ENCODE assay signal across 26 cellular contexts in the genomic region with DNA sequence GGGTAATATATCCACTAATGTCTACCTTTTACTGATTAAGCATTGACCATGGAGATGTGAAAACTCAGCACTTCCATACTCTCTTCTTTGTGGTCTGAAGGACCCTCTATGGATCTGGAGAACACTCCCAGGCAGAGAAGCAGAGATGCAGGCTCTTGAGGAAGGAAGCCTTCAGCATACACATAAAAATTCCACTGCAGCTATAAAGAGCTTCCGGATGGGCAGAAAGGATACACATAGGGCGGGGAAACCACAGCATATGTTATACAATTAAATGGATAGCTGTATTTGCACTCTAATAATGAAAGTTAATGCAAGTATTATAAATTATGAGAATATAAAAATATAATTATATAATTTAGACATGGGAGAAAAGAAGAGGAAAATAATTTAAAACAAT.
"Had no signal": no experiment of that assay in that cellular context is flagged by ENCODE, and none has a peak within 500 bp of the region (broad histone marks: within the 10 kb centered on the region; RNA-seq: fewer than 3 reads in every experiment).

No MANE protein-coding gene starts in this region.

- DNase-seq: activated B cell treated with CpG ODN at 0.5 μM for 24 hours; activated CD4-positive, alpha-beta memory T cell treated with anti-CD3 and anti-CD28 coated beads for 36 hours; activated CD4-positive, alpha-beta T cell treated with anti-CD3 and anti-CD28 coated beads for 36 hours; activated CD4-positive, alpha-beta T cell treated with anti-CD3 and anti-CD28 coated beads, Interleukin-2, amount 10 ng/mL, durations not matched to agents 24 days and 14 days; activated CD4-positive, CD25-positive, alpha-beta regulatory T cell treated with anti-CD3 and anti-CD28 coated beads, Interleukin-2, amount 50 U/mL, for 72 hours; activated CD8-positive, alpha-beta memory T cell treated with anti-CD3 and anti-CD28 coated beads, Interleukin-2, amount 10 ng/mL, durations not matched to agents 7 days and 5 days; activated CD8-positive, alpha-beta memory T cell treated with anti-CD3 and anti-CD28 coated beads, Interleukin-2, amount 50 U/mL, for 4 hours; activated CD8-positive, alpha-beta T cell treated with anti-CD3 and anti-CD28 coated beads, Interleukin-2, amount 10 ng/mL, durations not matched to agents 7 days and 5 days; activated gamma-delta T cell; activated naive CD4-positive, alpha-beta T cell; activated naive CD4-positive, alpha-beta T cell treated with anti-CD3 and anti-CD28 coated beads, Interleukin-2, amount 10 ng/mL, durations not matched to agents 7 days and 5 days; activated naive CD8-positive, alpha-beta T cell treated with anti-CD3 and anti-CD28 coated beads, Interleukin-2, amount 10 ng/mL, durations not matched to agents 7 days and 5 days; activated T-cell treated with anti-CD3 and anti-CD28 coated beads, Interleukin-2, amount 50 U/mL, for 1 hour; activated T-cell treated with anti-CD3 and anti-CD28 coated beads, Interleukin-2, amount 50 U/mL, for 72 hours; central memory CD4-positive, alpha-beta T cell; cerebellar nuclear complex; colonic mucosa; effector CD8-positive, alpha-beta T cell; foreskin fibroblast; head of caudate nucleus; T-helper 2 cell had no signal

- H3K4me1 Mint-ChIP-seq: activated B cell treated with CpG ODN at 0.5 μM for 24 hours; activated CD4-positive, alpha-beta T cell treated with anti-CD3 and anti-CD28 coated beads for 36 hours; activated CD4-positive, alpha-beta T cell treated with anti-CD3 and anti-CD28 coated beads, Interleukin-2, amount 10 ng/mL, durations not matched to agents 24 days and 14 days; activated CD8-positive, alpha-beta memory T cell treated with anti-CD3 and anti-CD28 coated beads, Interleukin-2, amount 10 ng/mL, durations not matched to agents 7 days and 5 days; activated naive CD4-positive, alpha-beta T cell treated with anti-CD3 and anti-CD28 coated beads, Interleukin-2, amount 10 ng/mL, durations not matched to agents 7 days and 5 days; activated naive CD8-positive, alpha-beta T cell treated with anti-CD3 and anti-CD28 coated beads, Interleukin-2, amount 10 ng/mL, durations not matched to agents 7 days and 5 days had no signal

- H3K27ac Mint-ChIP-seq: activated B cell treated with CpG ODN at 0.5 μM for 24 hours; activated CD4-positive, alpha-beta memory T cell treated with anti-CD3 and anti-CD28 coated beads for 36 hours; activated CD4-positive, alpha-beta T cell treated with anti-CD3 and anti-CD28 coated beads for 36 hours; activated CD4-positive, alpha-beta T cell treated with anti-CD3 and anti-CD28 coated beads, Interleukin-2, amount 10 ng/mL, durations not matched to agents 24 days and 14 days; activated CD8-positive, alpha-beta memory T cell treated with anti-CD3 and anti-CD28 coated beads, Interleukin-2, amount 10 ng/mL, durations not matched to agents 7 days and 5 days; activated CD8-positive, alpha-beta T cell treated with anti-CD3 and anti-CD28 coated beads, Interleukin-2, amount 10 ng/mL, durations not matched to agents 7 days and 5 days; activated naive CD4-positive, alpha-beta T cell treated with anti-CD3 and anti-CD28 coated beads, Interleukin-2, amount 10 ng/mL, durations not matched to agents 7 days and 5 days; activated naive CD4-positive, alpha-beta T cell treated with anti-CD3 and anti-CD28 coated beads, Interleukin-2, amount 50 U/mL, for 72 hours; activated naive CD8-positive, alpha-beta T cell treated with anti-CD3 and anti-CD28 coated beads, Interleukin-2, amount 10 ng/mL, durations not matched to agents 7 days and 5 days; activated T-cell treated with anti-CD3 and anti-CD28 coated beads, Interleukin-2, amount 50 U/mL, for 72 hours; brain had no signal

- H3K36me3 ChIP-seq: ascending aorta, breast epithelium, cardiac muscle cell, colonic mucosa had no signal

- H3K4me3 Mint-ChIP-seq: activated B cell treated with CpG ODN at 0.5 μM for 24 hours; activated CD4-positive, alpha-beta memory T cell treated with anti-CD3 and anti-CD28 coated beads for 36 hours; activated CD4-positive, alpha-beta T cell treated with anti-CD3 and anti-CD28 coated beads for 36 hours; activated CD4-positive, alpha-beta T cell treated with anti-CD3 and anti-CD28 coated beads, Interleukin-2, amount 10 ng/mL, durations not matched to agents 24 days and 14 days; activated CD8-positive, alpha-beta memory T cell treated with anti-CD3 and anti-CD28 coated beads, Interleukin-2, amount 10 ng/mL, durations not matched to agents 7 days and 5 days; activated CD8-positive, alpha-beta T cell treated with anti-CD3 and anti-CD28 coated beads, Interleukin-2, amount 10 ng/mL, durations not matched to agents 7 days and 5 days; activated naive CD4-positive, alpha-beta T cell treated with anti-CD3 and anti-CD28 coated beads, Interleukin-2, amount 10 ng/mL, durations not matched to agents 7 days and 5 days; activated naive CD8-positive, alpha-beta T cell treated with anti-CD3 and anti-CD28 coated beads, Interleukin-2, amount 10 ng/mL, durations not matched to agents 7 days and 5 days; activated T-cell treated with anti-CD3 and anti-CD28 coated beads, Interleukin-2, amount 50 U/mL, for 72 hours; brain had no signal

- H3K27me3 Mint-ChIP-seq: activated CD4-positive, alpha-beta memory T cell treated with anti-CD3 and anti-CD28 coated beads for 36 hours; activated CD4-positive, alpha-beta T cell treated with anti-CD3 and anti-CD28 coated beads for 36 hours; activated CD4-positive, alpha-beta T cell treated with anti-CD3 and anti-CD28 coated beads, Interleukin-2, amount 10 ng/mL, durations not matched to agents 24 days and 14 days; activated CD8-positive, alpha-beta memory T cell treated with anti-CD3 and anti-CD28 coated beads, Interleukin-2, amount 10 ng/mL, durations not matched to agents 7 days and 5 days; activated naive CD4-positive, alpha-beta T cell treated with anti-CD3 and anti-CD28 coated beads, Interleukin-2, amount 10 ng/mL, durations not matched to agents 7 days and 5 days; activated naive CD8-positive, alpha-beta T cell treated with anti-CD3 and anti-CD28 coated beads, Interleukin-2, amount 10 ng/mL, durations not matched to agents 7 days and 5 days had no signal

- H3K27ac ChIP-seq: ascending aorta, breast epithelium, cardiac muscle cell, colonic mucosa had no signal

- H3K36me3 Mint-ChIP-seq: activated CD4-positive, alpha-beta memory T cell treated with anti-CD3 and anti-CD28 coated beads for 36 hours; activated CD8-positive, alpha-beta memory T cell treated with anti-CD3 and anti-CD28 coated beads, Interleukin-2, amount 10 ng/mL, durations not matched to agents 7 days and 5 days; activated naive CD4-positive, alpha-beta T cell treated with anti-CD3 and anti-CD28 coated beads, Interleukin-2, amount 10 ng/mL, durations not matched to agents 7 days and 5 days; activated naive CD8-positive, alpha-beta T cell treated with anti-CD3 and anti-CD28 coated beads, Interleukin-2, amount 10 ng/mL, durations not matched to agents 7 days and 5 days; brain had no signal

- H3K4me3 ChIP-seq: ascending aorta, breast epithelium, cardiac muscle cell, colonic mucosa had no signal

- H3K9me3 Mint-ChIP-seq: activated B cell treated with CpG ODN at 0.5 μM for 24 hours; activated CD4-positive, alpha-beta memory T cell treated with anti-CD3 and anti-CD28 coated beads for 36 hours; activated CD4-positive, alpha-beta T cell treated with anti-CD3 and anti-CD28 coated beads, Interleukin-2, amount 10 ng/mL, durations not matched to agents 24 days and 14 days had no signal

- H3K9me3 ChIP-seq: ascending aorta, breast epithelium, colonic mucosa had no signal
